ENCODE assay signal across 24 cellular contexts in the genomic region with DNA sequence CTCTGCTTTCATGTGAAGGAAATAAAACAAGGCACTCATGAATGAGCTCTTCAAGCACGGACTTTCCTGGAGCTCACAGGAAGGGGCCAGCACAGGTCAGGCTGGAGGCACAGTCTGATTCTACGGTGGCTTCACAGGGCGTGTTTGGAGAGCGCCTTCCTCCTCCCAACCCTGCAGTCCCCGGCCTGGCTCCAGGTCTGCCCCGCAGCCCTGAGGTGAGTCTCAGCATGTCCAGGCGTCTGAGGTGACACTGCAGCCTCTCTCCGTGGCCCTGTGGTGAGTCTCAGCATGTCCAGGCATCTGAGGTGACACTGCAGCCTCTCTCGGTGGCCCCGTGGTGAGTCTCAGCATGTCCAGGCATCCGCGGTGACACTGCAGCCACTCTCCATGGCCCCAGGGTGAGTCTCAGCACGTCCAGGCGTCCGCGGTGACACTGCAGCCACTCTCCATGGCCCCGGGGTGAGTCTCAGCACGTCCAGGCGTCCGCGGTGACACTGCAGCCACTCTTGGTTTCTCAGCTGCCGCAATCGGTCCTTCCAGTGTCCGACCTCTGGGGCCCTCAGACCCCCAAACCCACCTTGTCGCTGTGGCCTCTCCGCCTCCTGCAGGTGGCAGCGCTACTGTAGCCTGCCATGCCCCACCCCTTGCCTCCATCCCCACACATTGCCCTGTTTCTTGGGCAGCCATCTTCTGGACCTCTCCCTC.
"Had no signal": no experiment of that assay in that cellular context is flagged by ENCODE, and none has a peak within 500 bp of the region (broad histone marks: within the 10 kb centered on the region; RNA-seq: fewer than 3 reads in every experiment).

No MANE protein-coding gene starts in this region.

- DNase-seq: activated CD4-positive, alpha-beta memory T cell treated with anti-CD3 and anti-CD28 coated beads, Interleukin-2, amount 10 ng/mL, durations not matched to agents 7 days and 5 days; activated CD4-positive, alpha-beta T cell treated with anti-CD3 and anti-CD28 coated beads, Interleukin-2, amount 10 ng/mL, durations not matched to agents 7 days and 5 days; activated CD8-positive, alpha-beta memory T cell treated with anti-CD3 and anti-CD28 coated beads, Interleukin-2, amount 50 U/mL, for 48 hours; activated gamma-delta T cell treated with Interleukin-2 at 50 U/mL for 16 hours; activated T-cell treated with anti-CD3 and anti-CD28 coated beads, Interleukin-2, amount 50 U/mL, for 24 hours; dermis blood vessel endothelial cell; effector CD4-positive, alpha-beta T cell; esophagus squamous epithelium; gastrocnemius medialis; kidney; left colon; mesendoderm; ovary; retina; stimulated activated naive CD4-positive, alpha-beta T cell treated with Interleukin-2 at 50 U/mL for 16 hours; T-helper 1 cell had no signal

- H3K27me3 ChIP-seq: gastrocnemius medialis, ovary, tibial nerve had no signal

- H3K4me3 ChIP-seq: breast epithelium, esophagus squamous epithelium, gastrocnemius medialis, hepatocyte, lung, ovary, prostate gland, tibial nerve had no signal

- H3K4me1 ChIP-seq: breast epithelium, esophagus squamous epithelium, gastrocnemius medialis, prostate gland, tibial nerve had no signal

- H3K9me3 ChIP-seq: esophagus squamous epithelium, gastrocnemius medialis, ovary, prostate gland had no signal

- ATAC-seq: activated naive CD4-positive, alpha-beta T cell treated with anti-CD3 and anti-CD28 coated beads, Interleukin-2, amount 50 U/mL, for 72 hours; activated T-helper 17 cell treated with anti-CD3 and anti-CD28 coated beads, Interleukin-2, amount 50 U/mL, for 72 hours; gastrocnemius medialis; left colon had no signal

- H3K27ac ChIP-seq: breast epithelium, epithelial cell of prostate, esophagus squamous epithelium, gastrocnemius medialis, hepatocyte, ovary, prostate gland, tibial nerve had no signal

- H3K36me3 ChIP-seq: breast epithelium, esophagus squamous epithelium, gastrocnemius medialis, ovary, prostate gland, tibial nerve had no signal
